Comparison of ENCODE assay signal across 25 cellular contexts in the genomic region with DNA sequence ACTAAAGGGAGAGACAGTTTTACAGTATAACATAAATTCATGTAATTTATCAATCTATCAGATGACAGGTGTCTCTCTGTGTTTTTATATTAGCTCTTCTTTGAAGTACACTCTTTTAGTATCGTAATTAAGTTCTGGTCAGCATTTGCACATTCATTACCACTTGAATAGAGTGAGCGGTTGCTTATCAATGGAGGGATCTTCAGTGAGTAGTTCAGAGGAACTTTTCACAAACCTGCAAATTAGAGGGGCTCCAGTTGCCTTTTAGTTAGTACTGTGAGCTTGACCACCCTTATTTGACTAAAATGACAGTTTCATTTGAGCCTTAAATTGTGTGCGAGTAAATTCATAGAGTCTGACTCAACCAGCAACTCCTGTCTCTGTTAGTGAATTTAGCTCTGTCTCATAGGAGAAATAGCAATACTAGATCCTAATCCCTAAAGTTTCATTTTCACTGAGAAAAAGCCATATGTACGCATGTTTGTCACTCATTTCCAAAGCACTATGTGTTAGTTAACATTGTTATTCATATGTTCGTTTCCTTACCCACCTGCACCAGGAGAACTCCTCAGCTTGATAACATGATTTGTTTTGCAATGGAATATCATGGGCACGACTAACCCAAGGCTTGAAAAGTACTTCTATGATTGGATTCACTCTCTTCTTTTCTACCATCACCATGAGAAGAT. TPM values are rescaled to one million over a fixed set of nuclear protein-coding genes. Genes with fewer than 3 reads are reported as not detected.
DNase-seq lines count a peak whose midpoint lies in the region; ATAC-seq and TF ChIP-seq lines count a peak whose summit lies in the region.
"Had no signal": no experiment of that assay in that cellular context is flagged by ENCODE, and none has a peak within 500 bp of the region (broad histone marks: within the 10 kb centered on the region; RNA-seq: fewer than 3 reads in every experiment).

No MANE protein-coding gene starts in this region.

- H3K27me3 ChIP-seq in Loucy (ENCODE audit: insufficient read depth, low read length, poor library complexity, severe bottlenecking) (no peaks in the 10 kb centered on the region), iPS-18a (ENCODE audit: control insufficient read depth, insufficient read depth, low read length) (no peaks in the 10 kb centered on the region), Karpas-422 (ENCODE audit: low read length) (no peaks in the 10 kb centered on the region)

- H3K27ac ChIP-seq in iPS-18a (ENCODE audit: low read length) (no peak overlapping the region), Karpas-422 (ENCODE audit: low read length) (no peak overlapping the region)
- H3K27ac ChIP-seq: esophagus squamous epithelium, gastroesophageal sphincter, HL-60, thoracic aorta had no signal

- H3K79me2 ChIP-seq in Loucy (ENCODE audit: insufficient read depth, low read length) (no peaks in the 10 kb centered on the region), Karpas-422 (ENCODE audit: low read length) (no peaks in the 10 kb centered on the region)

- H3K4me1 ChIP-seq in Loucy (ENCODE audit: insufficient read depth, low read length, poor library complexity, severe bottlenecking) (peaks cover 7% of the 10 kb centered on the region), iPS-18a (ENCODE audit: control insufficient read depth, low read depth, low read length) (peaks cover 14% of the 10 kb centered on the region), Karpas-422 (ENCODE audit: low read length) (peaks cover 17% of the 10 kb centered on the region)
- H3K4me1 ChIP-seq: gastroesophageal sphincter had no signal

- no peaks in the 10 kb centered on the region for H4K20me1 ChIP-seq in Loucy (ENCODE audit: insufficient read depth, low read length, poor library complexity, severe bottlenecking)
- H4K20me1 ChIP-seq in Karpas-422 (ENCODE audit: insufficient read depth, low read depth, low read length): no peaks in the 10 kb centered on the region

- H3K4me3 ChIP-seq in Loucy (ENCODE audit: low read length, poor library complexity, severe bottlenecking) (no peak overlapping the region), iPS-18a (ENCODE audit: low read length) (peak overlapping the region; percentile 1), Karpas-422 (ENCODE audit: low read length) (no peak overlapping the region)
- H3K4me3 ChIP-seq: esophagus squamous epithelium, gastroesophageal sphincter, thoracic aorta had no signal

- H3K9me3 ChIP-seq in Loucy (ENCODE audit: insufficient read depth, low read depth, low read length) (no peaks in the 10 kb centered on the region), iPS-18a (ENCODE audit: control insufficient read depth, low read depth, low read length) (no peaks in the 10 kb centered on the region), Karpas-422 (ENCODE audit: low read length) (no peaks in the 10 kb centered on the region)
- H3K9me3 ChIP-seq: esophagus squamous epithelium, gastroesophageal sphincter, SK-N-SH, thoracic aorta had no signal

- ATAC-seq in GM18519 (IDR thresholded peaks at IDR 0.05; ENCODE audit: low FRiP score, unreplicated experiment) (peak; percentile 60), GM19463 (IDR thresholded peaks at IDR 0.05; ENCODE audit: unreplicated experiment) (peak; percentile 63)
- ATAC-seq: gastroesophageal sphincter had no signal

- no peaks in the 10 kb centered on the region for H3F3A ChIP-seq in Loucy (ENCODE audit: low read depth)

- DNase-seq in NOMO-1 treated with dmso at 0.1 percent for 144 hours (lab: John Stamatoyannopoulos, UW; ENCODE audit: unreplicated experiment) (no peak), Karpas-422 (no peak), GM20000 (ENCODE audit: low spot score) (no peak)
- DNase-seq: activated CD4-positive, alpha-beta memory T cell treated with anti-CD3 and anti-CD28 coated beads for 36 hours; amygdala; CD4-positive, alpha-beta memory T cell; cortex of kidney; endodermal cell; esophagus squamous epithelium; kidney glomerular epithelial cell; mammary epithelial cell; NCI-H1417 treated with DMSO at 0.1 percent for 48 hours; NCI-H2107; SK-N-SH; small intestine; stimulated activated naive CD4-positive, alpha-beta T cell treated with Interleukin-2 at 50 U/mL for 16 hours had no signal

- H3K36me3 ChIP-seq in Loucy (ENCODE audit: insufficient read depth, low read length): peaks cover 19% of the 10 kb centered on the region; the same call in 1 of the 2 replicates
- H3K36me3 ChIP-seq in iPS-18a (ENCODE audit: control insufficient read depth, low read depth, low read length): no peaks in the 10 kb centered on the region
- H3K36me3 ChIP-seq in Karpas-422 (ENCODE audit: insufficient read depth, low read length): no peaks in the 10 kb centered on the region
- H3K36me3 ChIP-seq: esophagus squamous epithelium, gastroesophageal sphincter, thoracic aorta had no signal

- H3K4me2 ChIP-seq in Loucy (ENCODE audit: low read depth, low read length, poor library complexity, severe bottlenecking) (peak overlapping the region; percentile 35), Karpas-422 (ENCODE audit: low read depth, low read length, poor library complexity, severe bottlenecking) (no peak overlapping the region)
- H3K4me2 ChIP-seq: SK-N-SH had no signal

- H3K9me2 ChIP-seq in Loucy (replicated peaks; ENCODE audit: low read depth, low read length) (no peaks in the 10 kb centered on the region), Karpas-422 (replicated peaks; ENCODE audit: insufficient read depth, low read length) (no peaks in the 10 kb centered on the region)
- H3K9me2 ChIP-seq: SK-N-SH had no signal

- TF ChIP-seq CTCF in Loucy (conservative IDR thresholded peaks at IDR 0.05; ENCODE audit: low read length): no peak
- TF ChIP-seq CTCF in GM20000 (IDR thresholded peaks at IDR 0.05; ENCODE audit: extremely low read depth, missing control alignments): no peak

- H2AFZ ChIP-seq in Loucy (ENCODE audit: low read length): no peak overlapping the region
- H2AFZ ChIP-seq in Karpas-422 (ENCODE audit: low read length): no peak overlapping the region

- H3K9ac ChIP-seq in Loucy (ENCODE audit: low read depth, low read length, poor library complexity, severe bottlenecking) (no peak overlapping the region), iPS-18a (ENCODE audit: low read length) (no peak overlapping the region), Karpas-422 (ENCODE audit: low read length) (no peak overlapping the region)
- H3K9ac ChIP-seq: SK-N-SH had no signal

RNA-seq across cellular contexts. Expression of gene PLCXD2, which starts 21.8 kb away (rescaled TPM):
- 3.0 and 4.5 TPM in 2 replicates for total RNA-seq in Karpas-422 (2014; rRNA removed; shearing (Covaris generic); ENCODE audit: low replicate concordance)

RNA-seq across cellular contexts. Expression of gene ZBED2, which starts 57.5 kb away (rescaled TPM):
- total RNA-seq in Karpas-422 (2014; rRNA removed; shearing (Covaris generic); ENCODE audit: low replicate concordance): not detected in 2 replicates
- total RNA-seq: endodermal cell, myocyte, NCI-H460, thoracic aorta had no signal
